ENCODE assay signal across 16 cellular contexts in genomic region chr20:47730744-47731143, GRCh38. TPM values are rescaled to one million over a fixed set of nuclear protein-coding genes. Genes with fewer than 3 reads are reported as not detected.
DNase-seq lines count a peak whose midpoint lies in the region; ATAC-seq and TF ChIP-seq lines count a peak whose summit lies in the region.
"Had no signal": no experiment of that assay in that cellular context is flagged by ENCODE, and none has a peak within 500 bp of the region (broad histone marks: within the 10 kb centered on the region; RNA-seq: fewer than 3 reads in every experiment).

No MANE protein-coding gene starts in this region.

- H3K9me3 ChIP-seq in HCT116 (ENCODE audit: control insufficient read depth in 1 of 2, insufficient read depth in 1 of 2, low read depth in 1 of 2, low read length in 2 of 2) (no peaks in the 10 kb centered on the region), Karpas-422 (ENCODE audit: low read length) (no peaks in the 10 kb centered on the region), RWPE2 (ENCODE audit: severe bottlenecking) (no peaks in the 10 kb centered on the region)
- H3K9me3 ChIP-seq: SJCRH30 had no signal

- H3K9me2 ChIP-seq in HCT116 (ENCODE audit: insufficient read depth) (no peaks in the 10 kb centered on the region), Karpas-422 (replicated peaks; ENCODE audit: insufficient read depth, low read length) (no peaks in the 10 kb centered on the region)

- no peak overlapping the region for H3K4me2 ChIP-seq in HCT116 (ENCODE audit: low read length)
- H3K4me2 ChIP-seq in Karpas-422 (ENCODE audit: low read depth, low read length, poor library complexity, severe bottlenecking) = no peak overlapping the region

- H3K4me3 ChIP-seq in HCT116 (replicated peaks in 1 of 2; ENCODE audit: low read depth in 1 of 2, low read length in 2 of 2) = no peak overlapping the region
- no peak overlapping the region for H3K4me3 ChIP-seq in Karpas-422 (ENCODE audit: low read length)
- H3K4me3 ChIP-seq in RWPE2 (ENCODE audit: severe bottlenecking) = no peak overlapping the region
- H3K4me3 ChIP-seq: SJCRH30 had no signal

- H3K27ac ChIP-seq in HCT116 (ENCODE audit: low read depth, low read length) (no peak overlapping the region), Karpas-422 (ENCODE audit: low read length) (no peak overlapping the region), RWPE2 (ENCODE audit: poor library complexity, severe bottlenecking) (no peak overlapping the region)
- H3K27ac ChIP-seq: HL-60, SJCRH30 had no signal

- BruUV-seq in HCT116 (replicated peaks; lab: Mats Ljungman, UMichigan) = no TSS peak

- H2AFZ ChIP-seq in HCT116 (ENCODE audit: low read depth, low read length, poor library complexity, severe bottlenecking) (no peak overlapping the region), Karpas-422 (ENCODE audit: low read length) (no peak overlapping the region)

- H3K79me2 ChIP-seq in HCT116 (ENCODE audit: insufficient read depth, low read length) (no peaks in the 10 kb centered on the region), Karpas-422 (ENCODE audit: low read length) (no peaks in the 10 kb centered on the region)

- H3K4me1 ChIP-seq in HCT116 (ENCODE audit: control insufficient read depth in 1 of 2, insufficient read depth in 2 of 2, low read length in 2 of 2) (no peaks in the 10 kb centered on the region), Karpas-422 (ENCODE audit: low read length) (peaks cover 19% of the 10 kb centered on the region), RWPE2 (ENCODE audit: insufficient read depth, poor library complexity, severe bottlenecking) (no peaks in the 10 kb centered on the region)

- no peaks in the 10 kb centered on the region for H3K36me3 ChIP-seq in HCT116 (ENCODE audit: control insufficient read depth in 1 of 2, insufficient read depth in 2 of 2, low read length in 2 of 2)
- H3K36me3 ChIP-seq in Karpas-422 (ENCODE audit: insufficient read depth, low read length) = no peaks in the 10 kb centered on the region
- peaks cover 69% of the 10 kb centered on the region for H3K36me3 ChIP-seq in RWPE2 (ENCODE audit: low read depth)

- TF ChIP-seq RAD21 in HCT116 (IDR thresholded peaks at IDR 0.05; ENCODE audit: low read depth) = no peak

- POLR2A ChIA-PET in HCT116 (lab: Charles Lee) = no interaction called here

- intact Hi-C loops in HCT116 (cut with micrococcal nuclease) = no loop called here

- TF ChIP-seq POLR2A in HCT116 (IDR thresholded peaks at IDR 0.05; ENCODE audit: borderline replicate concordance, extremely low read depth, insufficient read depth, insufficient read length) = no peak

- TF ChIP-seq CTCF in HCT116 (IDR thresholded peaks at IDR 0.05 in 2 of 3, conservative IDR thresholded peaks at IDR 0.05 in 1 of 3; ENCODE audit: borderline replicate concordance in 1 of 3, insufficient read depth in 1 of 3, low read depth in 2 of 3, low read length in 2 of 3) (no peak), RWPE2 (IDR thresholded peaks at IDR 0.05; ENCODE audit: poor library complexity, severe bottlenecking) (no peak)

- no peaks in the 10 kb centered on the region for H3K27me3 ChIP-seq in HCT116 (ENCODE audit: insufficient read depth, low read length)
- H3K27me3 ChIP-seq in Karpas-422 (ENCODE audit: low read length) = no peaks in the 10 kb centered on the region
- H3K27me3 ChIP-seq in RWPE2 (ENCODE audit: insufficient read depth, poor library complexity, severe bottlenecking) = no peaks in the 10 kb centered on the region
- H3K27me3 ChIP-seq: SJCRH30 had no signal

- CTCF ChIA-PET in HCT116 (lab: Charles Lee) = interaction anchor here (0.9 kb wide), 1 partner anchor 890 kb away, joined by 3 read pairs; no protein-coding TSS in a partner anchor

- no peak for DNase-seq in HCT116 (ENCODE audit: low read depth, low spot score)
- peak; percentile 54 for DNase-seq in Karpas-422
- DNase-seq in RWPE2 (ENCODE audit: low spot score) = no peak
- DNase-seq in germinal center (ENCODE audit: low spot score) = peak; percentile 18
- no peak for DNase-seq in kidney glomerular epithelial cell (lab: John Stamatoyannopoulos, UW)
- no peak for DNase-seq in iPS-NIHi7 (ENCODE audit: extremely low spot score)
- no peak for DNase-seq in kidney tubule cell (ENCODE audit: low spot score)
- no peak for DNase-seq in G401 (ENCODE audit: low spot score)
- DNase-seq: EL, H9, KBM-7, NCI-H1930, NCI-H69, OCI-M1, SJCRH30 had no signal

- no peak overlapping the region for H3K9ac ChIP-seq in HCT116 (ENCODE audit: low read length)
- H3K9ac ChIP-seq in Karpas-422 (ENCODE audit: low read length) = no peak overlapping the region

- in situ Hi-C loops in G401 (cut with HindIII; ENCODE audit: low sequenced_read_pairs) = no loop called here

- ATAC-seq in HCT116 = 0 out of 2 replicates have a peak, but pooled peaks have one; percentile 34
- ATAC-seq in RWPE2 (ENCODE audit: low read depth) = peak; percentile 44; the same call in 1 of the 3 replicates

- no peaks in the 10 kb centered on the region for H4K20me1 ChIP-seq in HCT116 (ENCODE audit: insufficient read depth)
- H4K20me1 ChIP-seq in Karpas-422 (ENCODE audit: insufficient read depth, low read depth, low read length) = no peaks in the 10 kb centered on the region

- RAD21 ChIA-PET in HCT116 (lab: Charles Lee; ENCODE audit: low non-redundant PET in 1 of 2, low total read pairs in 2 of 2, uncharacterized antibody in 2 of 2, unreplicated experiment in 2 of 2) = no interaction called here

TF ChIP-seq in HCT116, 20 proteins besides CTCF, POLR2A, EP300 and RAD21:
- no peak for TF ChIP-seq EZH2 (IDR thresholded peaks at IDR 0.05)
TF ChIP-seq in HCT116: peak in this region for 0.

RNA-seq across cellular contexts. Expression of gene SULF2, which starts 54.5 kb away (rescaled TPM):
- 13.0 TPM for total RNA-seq in HCT116 (2021; ENCODE audit: unreplicated experiment)
- 6.1 and 7.0 TPM in 2 replicates for polyA plus RNA-seq in HCT116 (2012)
- total RNA-seq in Karpas-422 (2014; rRNA removed; shearing (Covaris generic); ENCODE audit: low replicate concordance) = not detected in 2 replicates
- total RNA-seq in G401 (2014; rRNA removed; shearing (Covaris generic)) = 27.9 and 44.8 TPM in 2 replicates

Comparison
In these comparisons a context has a peak if more than half of its experiments do, and no peak if none do; other contexts are left out.
1. DNase-seq: peak in Karpas-422 (single experiment) and germinal center (single experiment); none in HCT116 (single experiment), RWPE2 (single experiment), kidney glomerular epithelial cell (single experiment), iPS-NIHi7 (single experiment), kidney tubule cell (single experiment) and G401 (single experiment).
2. RNA of gene SULF2, which starts 54.5 kb away (total RNA-seq): 27.9 to 44.8 TPM in G401 and 13.0 TPM in HCT116 (single experiment); not detected in Karpas-422; every median in the first group is over 10 times any median in the second.